11 cellular contexts compared by ENCODE assay signal in genomic region chr6:44416103-44416502, GRCh38. TPM values are rescaled to one million over a fixed set of nuclear protein-coding genes. Genes with fewer than 3 reads are reported as not detected.
DNase-seq lines count a peak whose midpoint lies in the region; ATAC-seq, FAIRE-seq and TF ChIP-seq lines count a peak whose summit lies in the region.
"Had no signal": no experiment of that assay in that cellular context is flagged by ENCODE, and none has a peak within 500 bp of the region (broad histone marks: within the 10 kb centered on the region; RNA-seq: fewer than 3 reads in every experiment).

No MANE protein-coding gene starts in this region.

- peaks cover 23 to 88% of the 10 kb centered on the region in 2 donors for H3K36me3 ChIP-seq in neuronal stem cell (replicated peaks in 1 of 2; ENCODE audit: control insufficient read depth in 2 of 2, insufficient read depth in 2 of 2, low read length in 2 of 2)

- no peaks in the 10 kb centered on the region for H3K27me3 ChIP-seq in neuronal stem cell (ENCODE audit: control insufficient read depth in 3 of 3, insufficient read depth in 3 of 3, low read depth in 1 of 3, low read length in 3 of 3)

- H3K4me1 Mint-ChIP-seq in Calu3 (ENCODE audit: low read depth, unreplicated experiment): peaks cover 23% of the 10 kb centered on the region

- no peak overlapping the region for H2BK5ac ChIP-seq in neuronal stem cell (ENCODE audit: low read length)

- H3K27ac Mint-ChIP-seq in Calu3 (ENCODE audit: unreplicated experiment): no peak overlapping the region
- H3K27ac Mint-ChIP-seq: T-helper 2 cell treated with Interferon-gamma antibody and Interleukin-4, amounts not matched to agents 5 μg/mL and 100 μg/mL, for 36 hours had no signal

- H3K23ac ChIP-seq in neuronal stem cell (ENCODE audit: low read depth, low read length, poor library complexity): no peak overlapping the region

- no peaks in the 10 kb centered on the region for H3K27me3 Mint-ChIP-seq in Calu3 (ENCODE audit: unreplicated experiment)

- H3K79me1 ChIP-seq in neuronal stem cell (ENCODE audit: low read depth, low read length): no peaks in the 10 kb centered on the region

- H4K91ac ChIP-seq in neuronal stem cell (ENCODE audit: low read depth, low read length, poor library complexity): no peak overlapping the region

- H2BK15ac ChIP-seq in neuronal stem cell (ENCODE audit: low read length): no peak overlapping the region

- H3K9ac ChIP-seq in neuronal stem cell (ENCODE audit: low read depth, low read length, poor library complexity): peak overlapping the region; percentile 9

- no TSS peak for BruUV-seq in Calu3 (replicated peaks; lab: Mats Ljungman, UMichigan)

- intact Hi-C loops in Calu3 (cut with micrococcal nuclease; ENCODE audit: unreplicated experiment): no loop called here

- H3K4me3 ChIP-seq in epithelial cell of esophagus (ENCODE audit: low read length) (no peak overlapping the region), neuronal stem cell (ENCODE audit: low read length in 2 of 2) (no peak overlapping the region)

- DNase-seq in Calu3: peak; percentile 38
- peak; percentile 6 for DNase-seq in HTR-8/SVneo (ENCODE audit: insufficient read length, low spot score)
- peak; percentile 11 for DNase-seq in epithelial cell of esophagus (ENCODE audit: low read depth)
- no peak for DNase-seq in neuronal stem cell (ENCODE audit: low spot score)
- no peak for DNase-seq in GM19238 (ENCODE audit: insufficient read length, low spot score)
- DNase-seq in globus pallidus (ENCODE audit: low spot score): no peak
- DNase-seq: cortex of kidney, NCI-H1105, occipital lobe had no signal

- no peak for ATAC-seq in HG03378 (IDR thresholded peaks at IDR 0.05; ENCODE audit: unreplicated experiment)

- H3K4me2 ChIP-seq in neuronal stem cell (ENCODE audit: insufficient read depth, low read length, poor library complexity, severe bottlenecking): no peak overlapping the region

- H3K9me3 ChIP-seq in neuronal stem cell (replicated peaks in 1 of 2; ENCODE audit: control insufficient read depth in 2 of 2, insufficient read depth in 1 of 2, low read depth in 1 of 2, low read length in 2 of 2): peaks cover 0 to 17% of the 10 kb centered on the region in 2 donors

- H3K4me1 ChIP-seq in neuronal stem cell (ENCODE audit: control insufficient read depth in 2 of 2, insufficient read depth in 1 of 2, low read depth in 1 of 2, low read length in 2 of 2): no peaks in the 10 kb centered on the region

- no peak for FAIRE-seq in HTR-8/SVneo (lab: Jason Lieb, UNC)

- no peak overlapping the region for H3K18ac ChIP-seq in neuronal stem cell (ENCODE audit: low read length)

- H2BK120ac ChIP-seq in neuronal stem cell (ENCODE audit: low read depth, low read length): no peak overlapping the region

- CTCF ChIA-PET in Calu3 (lab: Charles Lee): interaction anchor here (0.6 kb wide), 1 partner anchor 1443 kb away, joined by 3 read pairs; no protein-coding TSS in a partner anchor

- H2BK12ac ChIP-seq in neuronal stem cell (ENCODE audit: low read length): no peak overlapping the region

- no peak overlapping the region for H3K14ac ChIP-seq in neuronal stem cell (ENCODE audit: low read length)

- no peak overlapping the region for H3K4me3 Mint-ChIP-seq in Calu3 (ENCODE audit: low read depth, unreplicated experiment)
- H3K4me3 Mint-ChIP-seq: T-helper 2 cell treated with Interferon-gamma antibody and Interleukin-4, amounts not matched to agents 5 μg/mL and 100 μg/mL, for 36 hours had no signal

- no peaks in the 10 kb centered on the region for H3K9me3 Mint-ChIP-seq in Calu3 (ENCODE audit: low read depth, unreplicated experiment)

- peaks cover 53% of the 10 kb centered on the region for H3K36me3 Mint-ChIP-seq in Calu3 (ENCODE audit: insufficient read depth, unreplicated experiment)

- H2AFZ ChIP-seq in neuronal stem cell (ENCODE audit: low read length): no peak overlapping the region

- no peak overlapping the region for H4K8ac ChIP-seq in neuronal stem cell (ENCODE audit: low read depth, low read length)

- TF ChIP-seq CTCF in Calu3 (IDR thresholded peaks at IDR 0.05; ENCODE audit: unreplicated experiment) (no peak), epithelial cell of esophagus (IDR thresholded peaks at IDR 0.05; ENCODE audit: insufficient read depth, low read depth, low read length, missing control alignments) (no peak)

- no peak overlapping the region for H2AK5ac ChIP-seq in neuronal stem cell (ENCODE audit: low read depth, low read length)

- H3K4ac ChIP-seq in neuronal stem cell (ENCODE audit: low read length): no peak overlapping the region

- H3K27ac ChIP-seq in neuronal stem cell (replicated peaks; ENCODE audit: low read length): no peak overlapping the region

RNA-seq across cellular contexts. Expression of gene CDC5L, which starts 28.6 kb away (rescaled TPM):
- 39.2 and 43.4 TPM in 2 replicates for total RNA-seq in Calu3 (2022)
- 32.0 TPM for polyA plus RNA-seq in neuronal stem cell (2013, experiment 1 of 2)
- polyA plus RNA-seq in neuronal stem cell (2013, experiment 2 of 2): 33.0 TPM

Comparison
In these comparisons a context has a peak if more than half of its experiments do, and no peak if none do; other contexts are left out.
1. DNase-seq: peak in Calu3 (single experiment), HTR-8/SVneo (single experiment) and epithelial cell of esophagus (single experiment); none in neuronal stem cell (single experiment), GM19238 (single experiment) and globus pallidus (single experiment).